20 cellular contexts compared by ENCODE assay signal in the genomic region with DNA sequence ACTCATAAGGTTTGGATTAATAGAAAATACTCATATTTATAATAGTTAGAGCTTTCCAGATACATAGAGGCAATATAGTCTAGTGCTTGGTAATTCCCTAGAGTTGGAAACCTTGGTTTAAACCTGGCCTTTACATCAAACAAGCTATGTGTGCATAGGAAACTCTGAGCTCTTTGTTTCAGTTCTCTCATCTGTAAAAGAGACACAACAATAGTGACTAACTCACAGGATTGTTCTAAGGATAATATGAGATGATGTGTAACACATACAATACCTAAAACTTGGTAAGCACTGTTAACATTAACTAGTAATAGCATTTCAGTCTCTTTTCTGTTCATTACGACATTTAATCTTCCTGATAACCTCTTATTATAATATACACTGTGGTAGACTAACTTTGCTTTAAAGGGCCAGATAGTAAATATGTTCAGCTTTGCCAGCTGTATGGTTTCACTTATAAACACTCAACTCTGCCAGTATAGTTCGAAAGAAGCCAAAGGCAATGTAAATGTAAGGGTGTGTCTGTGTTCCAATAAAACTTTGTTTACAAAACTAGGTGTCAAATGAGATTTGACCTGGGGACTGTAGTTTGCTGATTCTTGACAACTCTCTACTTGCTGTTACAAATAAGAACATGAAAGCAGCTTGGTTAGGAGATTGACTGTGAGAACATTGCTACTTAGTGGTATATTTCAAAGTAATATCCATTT.
DNase-seq lines count a peak whose midpoint lies in the region; ATAC-seq and TF ChIP-seq lines count a peak whose summit lies in the region.
"Had no signal": no experiment of that assay in that cellular context is flagged by ENCODE, and none has a peak within 500 bp of the region (broad histone marks: within the 10 kb centered on the region; RNA-seq: fewer than 3 reads in every experiment).

No MANE protein-coding gene starts in this region.

- peak overlapping the region; percentile 65 for H3K27ac Mint-ChIP-seq in mesothelial cell of epicardium
- H3K27ac Mint-ChIP-seq in stimulated activated effector memory CD8-positive, alpha-beta T cell treated with anti-CD3 and anti-CD28 coated beads, Interleukin-12 subunit alpha, Interleukin-12 subunit beta, amount 100 ng/mL, for 72 hours, result no peak overlapping the region
- H3K27ac Mint-ChIP-seq: B cell, GM23338 had no signal

- no peaks in the 10 kb centered on the region for H3K27me3 Mint-ChIP-seq in mesothelial cell of epicardium (ENCODE audit: low read depth)

- no peak overlapping the region for H3K4me3 Mint-ChIP-seq in mesothelial cell of epicardium
- no peak overlapping the region for H3K4me3 Mint-ChIP-seq in stimulated activated effector memory CD8-positive, alpha-beta T cell treated with anti-CD3 and anti-CD28 coated beads, Interleukin-12 subunit alpha, Interleukin-12 subunit beta, amount 100 ng/mL, for 72 hours
- H3K4me3 Mint-ChIP-seq: B cell, GM23338 had no signal

- H3K27ac ChIP-seq in epithelial cell of prostate, result peak overlapping the region; percentile 17
- H3K27ac ChIP-seq: KMS-11 had no signal

- no peaks in the 10 kb centered on the region for H3K9me3 Mint-ChIP-seq in mesothelial cell of epicardium
- H3K9me3 Mint-ChIP-seq in stimulated activated effector memory CD8-positive, alpha-beta T cell treated with anti-CD3 and anti-CD28 coated beads, Interleukin-12 subunit alpha, Interleukin-12 subunit beta, amount 100 ng/mL, for 72 hours, result peaks cover 17% of the 10 kb centered on the region
- H3K9me3 Mint-ChIP-seq: GM23338 had no signal

- no peak for TF ChIP-seq CTCF in mesothelial cell of epicardium (IDR thresholded peaks at IDR 0.05; ENCODE audit: unreplicated experiment)

- H3K4me1 Mint-ChIP-seq in mesothelial cell of epicardium, result peaks cover 47% of the 10 kb centered on the region
- no peaks in the 10 kb centered on the region for H3K4me1 Mint-ChIP-seq in stimulated activated effector memory CD8-positive, alpha-beta T cell treated with anti-CD3 and anti-CD28 coated beads, Interleukin-12 subunit alpha, Interleukin-12 subunit beta, amount 100 ng/mL, for 72 hours
- H3K4me1 Mint-ChIP-seq: B cell had no signal

- DNase-seq in DMS53 (lab: John Stamatoyannopoulos, UW) (peak; percentile 7), DMS53 treated with DMSO at 0.1 percent for 48 hours (lab: John Stamatoyannopoulos, UW; ENCODE audit: unreplicated experiment) (no peak), epithelial cell of prostate (ENCODE audit: low read depth, low spot score) (no peak), mesothelial cell of epicardium (ENCODE audit: low spot score in 2 of 2, unreplicated experiment in 2 of 2) (no peak), EL (no peak), NCI-H2196 treated with DMSO at 0.1 percent for 48 hours (lab: John Stamatoyannopoulos, UW; ENCODE audit: unreplicated experiment) (no peak), GOT3 (lab: John Stamatoyannopoulos, UW) (no peak)
- DNase-seq in stimulated activated effector memory CD8-positive, alpha-beta T cell treated with anti-CD3 and anti-CD28 coated beads, Interleukin-12 subunit alpha, Interleukin-12 subunit beta, amount 100 ng/mL, for 72 hours (ENCODE audit: low spot score in 2 of 2), result no peak
- DNase-seq: 8988T, GDM1, NCI-H1417, NCI-H187, NCI-H2107, NCI-H2227 treated with DMSO at 0.1 percent for 48 hours, NCI-H510A treated with DMSO at 0.1 percent for 48 hours, NCI-H82, SHP77 had no signal

- no peaks in the 10 kb centered on the region for H3K36me3 Mint-ChIP-seq in mesothelial cell of epicardium
- no peaks in the 10 kb centered on the region for H3K36me3 Mint-ChIP-seq in stimulated activated effector memory CD8-positive, alpha-beta T cell treated with anti-CD3 and anti-CD28 coated beads, Interleukin-12 subunit alpha, Interleukin-12 subunit beta, amount 100 ng/mL, for 72 hours

- no peak for ATAC-seq in stimulated activated effector memory CD8-positive, alpha-beta T cell treated with anti-CD3 and anti-CD28 coated beads, Interleukin-12 subunit alpha, Interleukin-12 subunit beta, amount 100 ng/mL, for 72 hours
- ATAC-seq: GM23338 had no signal
